Comparison of ENCODE assay signal across 27 cellular contexts in genomic region chr7:69450436-69450835, GRCh38.
"Had no signal": no experiment of that assay in that cellular context is flagged by ENCODE, and none has a peak within 500 bp of the region (broad histone marks: within the 10 kb centered on the region; RNA-seq: fewer than 3 reads in every experiment).

No MANE protein-coding gene starts in this region.

- DNase-seq: activated B cell treated with CpG ODN at 0.5 μM for 24 hours; activated CD4-positive, alpha-beta T cell treated with anti-CD3 and anti-CD28 coated beads for 36 hours; activated CD4-positive, alpha-beta T cell treated with anti-CD3 and anti-CD28 coated beads, Interleukin-2, amount 50 U/mL, for 4 hours; activated CD8-positive, alpha-beta memory T cell treated with anti-CD3 and anti-CD28 coated beads for 24 hours; activated CD8-positive, alpha-beta memory T cell treated with anti-CD3 and anti-CD28 coated beads, Interleukin-2, amount 50 U/mL, for 4 hours; activated naive CD4-positive, alpha-beta T cell; activated naive CD8-positive, alpha-beta T cell treated with anti-CD3 and anti-CD28 coated beads for 36 hours; activated T-cell treated with anti-CD3 and anti-CD28 coated beads, Interleukin-2, amount 50 U/mL, for 24 hours; central memory CD4-positive, alpha-beta T cell; effector memory CD4-positive, alpha-beta T cell; foreskin melanocyte; glutamatergic neuron; kidney; lower lobe of right lung; naive thymus-derived CD4-positive, alpha-beta T cell; stimulated activated CD4-positive, alpha-beta T cell treated with anti-CD3 and anti-CD28 coated beads, Interleukin-4, amount 100 ng/mL, for 1 hour; stimulated activated naive CD4-positive, alpha-beta T cell; T-helper 9 cell; testis; trophoblast cell had no signal

- H2AFZ ChIP-seq: hepatocyte had no signal

- H3K4me3 ChIP-seq: hepatocyte, lower lobe of right lung, spleen, testis, vagina had no signal

- FAIRE-seq: astrocyte, endothelial cell of umbilical vein, kidney had no signal

- H3K36me3 ChIP-seq: lower lobe of right lung, spleen, vagina had no signal

- H3K27ac ChIP-seq: hepatocyte, lower lobe of right lung, spleen, testis, vagina had no signal

- H3K27me3 ChIP-seq: hepatocyte, spleen, testis, vagina had no signal

- ATAC-seq: activated CD4-positive, alpha-beta T cell treated with anti-CD3 and anti-CD28 coated beads for 36 hours; activated T-helper 17 cell treated with anti-CD3 and anti-CD28 coated beads, Interleukin-2, amount 50 U/mL, for 72 hours; esophagus mucosa; lower lobe of right lung; naive thymus-derived CD4-positive, alpha-beta T cell had no signal

- H3K79me2 ChIP-seq: hepatocyte had no signal

- H3K4me2 ChIP-seq: hepatocyte had no signal

- H3K9me3 ChIP-seq: lower lobe of right lung, spleen, testis, vagina had no signal

- H3K4me1 ChIP-seq: lower lobe of right lung, spleen, vagina had no signal
